19 cellular contexts compared by ENCODE assay signal in the genomic region with DNA sequence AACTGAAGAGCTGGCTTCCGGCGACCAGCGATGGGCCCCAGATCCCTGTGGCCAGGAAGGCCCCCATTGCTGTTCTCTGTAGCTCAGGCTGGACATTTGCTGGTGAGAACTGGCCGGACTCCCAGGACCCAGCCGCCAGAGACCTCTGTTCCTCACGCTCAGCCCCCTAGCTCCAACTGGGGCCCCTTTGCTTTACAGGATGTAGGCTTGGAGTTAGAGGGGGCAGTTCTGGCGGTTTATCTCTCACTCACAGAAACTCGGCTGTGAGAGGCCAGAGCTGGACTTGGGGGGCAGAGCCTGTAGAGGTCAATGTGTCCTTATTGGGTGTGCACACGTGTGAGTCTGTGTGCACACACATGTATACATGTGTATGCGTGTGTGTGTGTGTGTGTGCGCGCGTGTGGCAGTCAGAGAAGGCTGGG. TPM values are rescaled to one million over a fixed set of nuclear protein-coding genes. Genes with fewer than 3 reads are reported as not detected.
A peak's percentile ranks its signal among the peaks of the same experiment; 100 is the strongest.
DNase-seq lines count a peak whose midpoint lies in the region; ATAC-seq, FAIRE-seq and TF ChIP-seq lines count a peak whose summit lies in the region.
"Had no signal": no experiment of that assay in that cellular context is flagged by ENCODE, and none has a peak within 500 bp of the region (broad histone marks: within the 10 kb centered on the region; RNA-seq: fewer than 3 reads in every experiment).

No MANE protein-coding gene starts in this region.

- peaks cover 15% of the 10 kb centered on the region for H3K4me1 Mint-ChIP-seq in Caco-2 (ENCODE audit: low read depth, unreplicated experiment)
- H3K4me1 Mint-ChIP-seq: activated naive CD8-positive, alpha-beta T cell treated with anti-CD3 and anti-CD28 coated beads, Interleukin-2, amount 10 ng/mL, durations not matched to agents 7 days and 5 days had no signal

- peaks cover 5% of the 10 kb centered on the region for H3K36me3 Mint-ChIP-seq in Caco-2 (ENCODE audit: insufficient read depth, unreplicated experiment)
- H3K36me3 Mint-ChIP-seq: activated naive CD8-positive, alpha-beta T cell treated with anti-CD3 and anti-CD28 coated beads, Interleukin-2, amount 10 ng/mL, durations not matched to agents 7 days and 5 days had no signal

- no peak overlapping the region for H3K9ac ChIP-seq in smooth muscle cell (ENCODE audit: low read depth)
- H3K9ac ChIP-seq: parathyroid adenoma had no signal

- no peaks in the 10 kb centered on the region for H3K79me2 ChIP-seq in smooth muscle cell (ENCODE audit: low read depth)
- H3K79me2 ChIP-seq: hepatocyte, parathyroid adenoma had no signal

- CTCF ChIA-PET in Caco-2 (lab: Charles Lee) = interaction anchor here (1.9 kb wide), 1 partner anchor 24 kb away, joined by 5 read pairs; no protein-coding TSS in a partner anchor

- H3K4me3 ChIP-seq in Caco-2 (ENCODE audit: low read depth, low read length) = no peak overlapping the region
- no peak overlapping the region for H3K4me3 ChIP-seq in gastroesophageal sphincter
- no peak overlapping the region for H3K4me3 ChIP-seq in smooth muscle cell
- H3K4me3 ChIP-seq in thyroid gland (replicated peaks in 1 of 3) = no peak overlapping the region
- H3K4me3 ChIP-seq: hepatocyte had no signal

- H3K27me3 ChIP-seq in Caco-2 (replicated peaks; ENCODE audit: control insufficient read depth, insufficient read depth, low read length) (no peaks in the 10 kb centered on the region), gastroesophageal sphincter (no peaks in the 10 kb centered on the region), smooth muscle cell (ENCODE audit: low read depth) (no peaks in the 10 kb centered on the region), thyroid gland (peaks cover 5% of the 10 kb centered on the region)

- intact Hi-C loops in Caco-2 (cut with micrococcal nuclease; ENCODE audit: unreplicated experiment) = no loop called here
- intact Hi-C loops in thyroid gland (cut with DNase I) = no loop called here

- no peaks in the 10 kb centered on the region for H4K20me1 ChIP-seq in smooth muscle cell (ENCODE audit: low read depth)

- no peaks in the 10 kb centered on the region for H3F3A ChIP-seq in smooth muscle cell (ENCODE audit: low read depth)

- BruUV-seq in Caco-2 (replicated peaks; lab: Mats Ljungman, UMichigan) = no TSS peak

- peak overlapping the region; percentile 66 for H3K27ac Mint-ChIP-seq in Caco-2 (ENCODE audit: unreplicated experiment)
- H3K27ac Mint-ChIP-seq: activated naive CD8-positive, alpha-beta T cell treated with anti-CD3 and anti-CD28 coated beads, Interleukin-2, amount 10 ng/mL, durations not matched to agents 7 days and 5 days had no signal

- H3K36me3 ChIP-seq in Caco-2 (ENCODE audit: control insufficient read depth, insufficient read depth, low read length) = no peaks in the 10 kb centered on the region
- peaks cover 0 to 15% of the 10 kb centered on the region in 2 donors for H3K36me3 ChIP-seq in gastroesophageal sphincter
- no peaks in the 10 kb centered on the region for H3K36me3 ChIP-seq in smooth muscle cell (ENCODE audit: low read depth)
- no peaks in the 10 kb centered on the region for H3K36me3 ChIP-seq in thyroid gland

- ATAC-seq in gastroesophageal sphincter = no peak
- ATAC-seq in GM21526 (IDR thresholded peaks at IDR 0.05; ENCODE audit: low FRiP score, unreplicated experiment) = no peak
- ATAC-seq in HG03045 (IDR thresholded peaks at IDR 0.05; ENCODE audit: unreplicated experiment) = no peak

- WGBS in gastroesophageal sphincter (ENCODE audit: low coverage in 1 of 2), 2 donors = 75 to 80% methylated on average over 1 to 4 of the region's 13 CpGs
- 73% methylated on average over 13 of the region's 13 CpGs for WGBS in smooth muscle cell (ENCODE audit: low lambda C conversion rate)
- WGBS in thyroid gland, 2 donors = 90 to 91% methylated on average over 4 to 13 of the region's 13 CpGs

- H3K27me3 Mint-ChIP-seq in Caco-2 (ENCODE audit: insufficient read depth, unreplicated experiment) = no peaks in the 10 kb centered on the region
- H3K27me3 Mint-ChIP-seq: activated naive CD8-positive, alpha-beta T cell treated with anti-CD3 and anti-CD28 coated beads, Interleukin-2, amount 10 ng/mL, durations not matched to agents 7 days and 5 days had no signal

- DNase-seq in Caco-2 (peak in 1 of 2 experiments; percentile 33), HTR-8/SVneo (ENCODE audit: insufficient read length, low spot score) (no peak), smooth muscle cell (lab: John Stamatoyannopoulos, UW; ENCODE audit: unreplicated experiment) (no peak), thyroid gland (no peak)
- DNase-seq: activated CD4-positive, alpha-beta T cell treated with anti-CD3 and anti-CD28 coated beads, Interleukin-2, amount 50 U/mL, for 1 hour; activated naive CD8-positive, alpha-beta T cell treated with anti-CD3 and anti-CD28 coated beads, Interleukin-2, amount 10 ng/mL, durations not matched to agents 7 days and 5 days; activated T-cell treated with anti-CD3 and anti-CD28 coated beads, Interleukin-2, amount 50 U/mL, for 48 hours; central memory CD4-positive, alpha-beta T cell; effector CD8-positive, alpha-beta T cell; KG1; NCI-H1048 had no signal

- FAIRE-seq in HTR-8/SVneo (lab: Jason Lieb, UNC) = peak; percentile 20
- FAIRE-seq: RCC 7860 had no signal

- no peaks in the 10 kb centered on the region for H3K9me3 Mint-ChIP-seq in Caco-2 (ENCODE audit: unreplicated experiment)
- H3K9me3 Mint-ChIP-seq: activated naive CD8-positive, alpha-beta T cell treated with anti-CD3 and anti-CD28 coated beads, Interleukin-2, amount 10 ng/mL, durations not matched to agents 7 days and 5 days had no signal

- peak overlapping the region; percentile 58 for H3K4me2 ChIP-seq in smooth muscle cell

- no peak overlapping the region for H2AFZ ChIP-seq in smooth muscle cell (ENCODE audit: low read depth)
- H2AFZ ChIP-seq: hepatocyte, parathyroid adenoma had no signal

- POLR2A ChIA-PET in Caco-2 (lab: Charles Lee) = interaction anchor here (0.6 kb wide), 1 partner anchor 17 kb away, joined by 4 read pairs; no protein-coding TSS in a partner anchor

- H3K4me1 ChIP-seq in Caco-2 (peaks cover 19% of the 10 kb centered on the region), gastroesophageal sphincter (peaks cover 0 to 40% (median 0%) of the 10 kb centered on the region in 3 donors), smooth muscle cell (ENCODE audit: low read depth) (peaks cover 24% of the 10 kb centered on the region), thyroid gland (peaks cover 0 to 8% of the 10 kb centered on the region in 2 donors)
- H3K4me1 ChIP-seq: parathyroid adenoma had no signal

- H3K9me3 ChIP-seq in Caco-2 = no peaks in the 10 kb centered on the region
- no peaks in the 10 kb centered on the region for H3K9me3 ChIP-seq in gastroesophageal sphincter
- H3K9me3 ChIP-seq in smooth muscle cell (replicated peaks; ENCODE audit: low read depth) = no peaks in the 10 kb centered on the region
- no peaks in the 10 kb centered on the region for H3K9me3 ChIP-seq in thyroid gland

- TF ChIP-seq CTCF in Caco-2 (IDR thresholded peaks at IDR 0.05; ENCODE audit: insufficient read depth in 1 of 2, low read depth in 1 of 2, low read length in 1 of 2, severe bottlenecking in 1 of 2, unreplicated experiment in 1 of 2) = no peak
- no peak for TF ChIP-seq CTCF in gastroesophageal sphincter (IDR thresholded peaks at IDR 0.05)
- no peak for TF ChIP-seq CTCF in smooth muscle cell (IDR thresholded peaks at IDR 0.05; ENCODE audit: borderline replicate concordance, insufficient read depth, poor library complexity, severe bottlenecking)
- TF ChIP-seq CTCF in thyroid gland (IDR thresholded peaks at IDR 0.05) = no peak

- no peak for TF ChIP-seq EP300 in gastroesophageal sphincter (IDR thresholded peaks at IDR 0.05)

- H3K27ac ChIP-seq in gastroesophageal sphincter (peak overlapping the region in 3 of 4 donors; percentile 56 to 76 (median 64)), smooth muscle cell (ENCODE audit: low read depth) (peak overlapping the region; percentile 62), thyroid gland (no peak overlapping the region)
- H3K27ac ChIP-seq: hepatocyte, HL-60, parathyroid adenoma had no signal

- no peak overlapping the region for H3K4me3 Mint-ChIP-seq in Caco-2 (ENCODE audit: unreplicated experiment)
- H3K4me3 Mint-ChIP-seq: activated naive CD8-positive, alpha-beta T cell treated with anti-CD3 and anti-CD28 coated beads, Interleukin-2, amount 10 ng/mL, durations not matched to agents 7 days and 5 days had no signal

- TF ChIP-seq POLR2A in gastroesophageal sphincter (IDR thresholded peaks at IDR 0.05) = no peak
- no peak for TF ChIP-seq POLR2A in thyroid gland (IDR thresholded peaks at IDR 0.05)

RNA-seq across cellular contexts. Expression of gene SMIM38, which starts 0.5 kb away (rescaled TPM):
- total RNA-seq in Caco-2 (2022) = 0.12 and 0.66 TPM in 2 replicates
- total RNA-seq in gastroesophageal sphincter = 1 to 10 TPM; 1.2 to 2.3 (median 1.3) TPM
- total RNA-seq in smooth muscle cell = 0.27 and 0.31 TPM in 2 replicates
- 0.79 TPM in 1 of 2 replicates, not detected in the other for polyA plus RNA-seq in smooth muscle cell
- 1 to 10 TPM in 2 of 4 donors, under 1 TPM in 1, not detected in 1; 0.45 to 2.3 (median 2.0) TPM for total RNA-seq in thyroid gland
- total RNA-seq: kidney epithelial cell had no signal

Comparison
In these comparisons a context has a peak if more than half of its experiments do, and no peak if none do; other contexts are left out.
1. H3K27ac ChIP-seq: peak in gastroesophageal sphincter (3 of 4) and smooth muscle cell (single experiment); none in thyroid gland (0 of 3).